ENCODE assay signal across 26 cellular contexts in the genomic region with DNA sequence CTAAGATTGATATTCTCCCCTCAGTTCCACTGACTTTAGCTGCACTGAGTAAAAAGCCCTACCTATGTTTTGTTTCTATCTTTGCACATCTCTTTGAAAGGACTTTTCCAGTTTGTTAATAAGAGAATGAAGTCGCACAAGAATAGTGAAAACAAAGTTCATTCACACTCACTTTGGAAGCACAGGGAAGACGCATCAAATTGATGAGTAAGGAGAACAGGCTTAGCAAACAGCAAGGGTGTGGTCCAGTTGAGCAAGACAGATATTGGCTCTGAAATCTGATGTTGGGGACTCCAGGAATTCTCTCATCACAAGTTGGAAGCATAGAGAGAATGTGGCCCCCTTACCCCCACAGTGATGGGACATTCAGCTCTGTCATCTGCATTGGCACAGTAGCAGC.
"Had no signal": no experiment of that assay in that cellular context is flagged by ENCODE, and none has a peak within 500 bp of the region (broad histone marks: within the 10 kb centered on the region; RNA-seq: fewer than 3 reads in every experiment).

No MANE protein-coding gene starts in this region.

- H3K36me3 ChIP-seq: adrenal gland, cardiac muscle cell, colonic mucosa, right atrium auricular region, thoracic aorta, uterus had no signal

- H3K36me3 Mint-ChIP-seq: activated naive CD8-positive, alpha-beta T cell; naive B cell; T-cell had no signal

- H3K4me1 ChIP-seq: adrenal gland, body of pancreas, colonic mucosa, right atrium auricular region, uterus had no signal

- H3K9me3 ChIP-seq: adrenal gland, body of pancreas, colonic mucosa, right atrium auricular region, thoracic aorta, uterus had no signal

- H3K27me3 Mint-ChIP-seq: activated CD4-positive, alpha-beta T cell treated with anti-CD3 and anti-CD28 coated beads for 36 hours; activated naive CD8-positive, alpha-beta T cell; naive B cell; T-cell had no signal

- H3K4me1 Mint-ChIP-seq: activated CD4-positive, alpha-beta T cell treated with anti-CD3 and anti-CD28 coated beads for 36 hours; naive B cell; neural crest cell; T-cell had no signal

- ATAC-seq: activated CD4-positive, alpha-beta T cell treated with anti-CD3 and anti-CD28 coated beads for 36 hours; body of pancreas; left cardiac atrium; left ventricle myocardium superior; stimulated activated naive CD8-positive, alpha-beta T cell treated with anti-CD3 and anti-CD28 coated beads, Interleukin-15, Interleukin-2, amounts not matched to agents 100 U/mL and 50 U/mL, for 24 hours; T-cell had no signal

- H3K27me3 ChIP-seq: adrenal gland, body of pancreas, cardiac muscle cell, colonic mucosa, right atrium auricular region, uterus had no signal

- H3K27ac ChIP-seq: adrenal gland, body of pancreas, cardiac muscle cell, colonic mucosa, right atrium auricular region, thoracic aorta, uterus had no signal

- H3K27ac Mint-ChIP-seq: activated CD4-positive, alpha-beta T cell treated with anti-CD3 and anti-CD28 coated beads for 36 hours; activated naive CD8-positive, alpha-beta T cell; naive B cell; T-cell had no signal

- DNase-seq: activated CD4-positive, alpha-beta T cell treated with anti-CD3 and anti-CD28 coated beads for 36 hours; activated CD4-positive, CD25-positive, alpha-beta regulatory T cell; activated effector memory CD4-positive, alpha-beta T cell treated with Interleukin-2 at 50 U/mL for 16 hours; activated naive CD4-positive, alpha-beta T cell treated with Interleukin-2 at 50 U/mL for 16 hours; adrenal gland; aorta; body of pancreas; cerebellar nuclear complex; colonic mucosa; effector CD8-positive, alpha-beta T cell; head of caudate nucleus; hippocampal formation; left cardiac atrium; left ventricle myocardium superior; naive B cell; nucleus accumbens; stimulated activated CD4-positive, alpha-beta T cell treated with anti-CD3 and anti-CD28 coated beads, Interleukin-2, amount 100 ng/mL, for 48 hours; stimulated activated naive CD8-positive, alpha-beta T cell treated with anti-CD3 and anti-CD28 coated beads, Interleukin-15, Interleukin-2, amounts not matched to agents 100 U/mL and 50 U/mL, for 24 hours; T-cell; trophoblast cell; uterus had no signal

- H3K4me3 ChIP-seq: adrenal gland, body of pancreas, cardiac muscle cell, colonic mucosa, right atrium auricular region, thoracic aorta, uterus had no signal

- H3K4me3 Mint-ChIP-seq: activated CD4-positive, alpha-beta T cell treated with anti-CD3 and anti-CD28 coated beads for 36 hours; activated naive CD8-positive, alpha-beta T cell; naive B cell; neural crest cell; T-cell had no signal
